28 cellular contexts compared by ENCODE assay signal in the genomic region with DNA sequence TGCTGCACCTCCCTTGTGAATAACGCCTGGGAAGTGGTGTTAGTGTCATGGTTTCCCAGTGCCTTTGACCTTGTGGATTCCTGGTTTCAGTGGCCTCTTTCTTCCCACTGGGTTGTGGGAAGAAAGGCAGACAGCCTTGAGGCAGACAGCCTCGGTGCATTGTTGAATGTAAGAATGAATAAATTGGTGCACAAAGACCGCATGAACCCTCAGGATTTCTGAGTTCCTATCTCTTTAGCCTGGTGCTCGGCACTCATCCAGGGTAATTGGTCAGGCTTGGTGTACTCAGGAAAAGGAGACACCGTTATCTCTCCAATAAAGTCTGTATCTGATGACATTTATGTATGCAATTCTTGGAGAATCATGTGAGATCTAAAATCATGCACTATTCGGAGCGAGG. TPM values are rescaled to one million over a fixed set of nuclear protein-coding genes. Genes with fewer than 3 reads are reported as not detected.
DNase-seq lines count a peak whose midpoint lies in the region; ATAC-seq and TF ChIP-seq lines count a peak whose summit lies in the region.
"Had no signal": no experiment of that assay in that cellular context is flagged by ENCODE, and none has a peak within 500 bp of the region (broad histone marks: within the 10 kb centered on the region; RNA-seq: fewer than 3 reads in every experiment).

No MANE protein-coding gene starts in this region.

- no peaks in the 10 kb centered on the region for H3K27me3 Mint-ChIP-seq in activated naive CD4-positive, alpha-beta T cell treated with anti-CD3 and anti-CD28 coated beads, Interleukin-2, amount 10 ng/mL, durations not matched to agents 7 days and 5 days
- H3K27me3 Mint-ChIP-seq: activated T-cell treated with anti-CD3 and anti-CD28 coated beads, Interleukin-2, amount 50 U/mL, for 24 hours had no signal

- H3K4me3 ChIP-seq in astrocyte of the cerebellum (ENCODE audit: low read depth, low read length): no peak overlapping the region
- no peak overlapping the region for H3K4me3 ChIP-seq in fibroblast of the aortic adventitia (ENCODE audit: low read depth, low read length)
- H3K4me3 ChIP-seq: esophagus squamous epithelium, prostate gland, skin epidermis, suprapubic skin had no signal

- H3K4me3 Mint-ChIP-seq in activated naive CD4-positive, alpha-beta T cell treated with anti-CD3 and anti-CD28 coated beads, Interleukin-2, amount 10 ng/mL, durations not matched to agents 7 days and 5 days: no peak overlapping the region
- H3K4me3 Mint-ChIP-seq: activated T-cell treated with anti-CD3 and anti-CD28 coated beads, Interleukin-2, amount 50 U/mL, for 24 hours; natural killer cell; stimulated activated effector memory CD8-positive, alpha-beta T cell treated with anti-CD3 and anti-CD28 coated beads, Interleukin-12 subunit alpha, Interleukin-12 subunit beta, amount 100 ng/mL, for 72 hours had no signal

- H3K27ac Mint-ChIP-seq in activated naive CD4-positive, alpha-beta T cell treated with anti-CD3 and anti-CD28 coated beads, Interleukin-2, amount 10 ng/mL, durations not matched to agents 7 days and 5 days: no peak overlapping the region

- TF ChIP-seq CTCF in astrocyte of the cerebellum (IDR thresholded peaks at IDR 0.05; ENCODE audit: low read depth, low read length, missing control alignments) (no peak), fibroblast of the aortic adventitia (IDR thresholded peaks at IDR 0.05; ENCODE audit: insufficient read depth, low read length) (no peak)

- H3K4me1 Mint-ChIP-seq in activated naive CD4-positive, alpha-beta T cell treated with anti-CD3 and anti-CD28 coated beads, Interleukin-2, amount 10 ng/mL, durations not matched to agents 7 days and 5 days: peaks cover 30% of the 10 kb centered on the region

- H3K36me3 Mint-ChIP-seq in activated naive CD4-positive, alpha-beta T cell treated with anti-CD3 and anti-CD28 coated beads, Interleukin-2, amount 10 ng/mL, durations not matched to agents 7 days and 5 days: peaks cover 6% of the 10 kb centered on the region
- H3K36me3 Mint-ChIP-seq: natural killer cell had no signal

- in situ Hi-C loops in SK-MEL-5 (cut with HindIII; ENCODE audit: low pct_unique_long_range_greater_than_20kb, low sequenced_read_pairs): no loop called here
- in situ Hi-C loops in astrocyte of the cerebellum (cut with HindIII; ENCODE audit: low sequenced_read_pairs): no loop called here

- DNase-seq in SK-MEL-5 (ENCODE audit: low read depth, low spot score) (peak; percentile 55), astrocyte of the cerebellum (ENCODE audit: low read depth) (peak; percentile 33), fibroblast of the aortic adventitia (ENCODE audit: low read depth) (peak; percentile 26), retina (peak; percentile 28), occipital lobe (lab: John Stamatoyannopoulos, UW) (no peak)
- DNase-seq in activated naive CD4-positive, alpha-beta T cell treated with anti-CD3 and anti-CD28 coated beads, Interleukin-2, amount 10 ng/mL, durations not matched to agents 7 days and 5 days: no peak
- DNase-seq: activated naive CD4-positive, alpha-beta T cell treated with Interleukin-2 at 50 U/mL for 16 hours; activated T-cell treated with anti-CD3 and anti-CD28 coated beads, Interleukin-2, amount 50 U/mL, for 24 hours; CD4-positive, CD25-positive, alpha-beta regulatory T cell; effector memory CD4-positive, alpha-beta T cell; esophagus squamous epithelium; GDM1; left cardiac atrium; natural killer cell; NCI-H1092; NCI-H2029 treated with DMSO at 0.1 percent for 48 hours; NCI-H226; NCI-H774; stimulated activated CD4-positive, alpha-beta T cell treated with anti-CD3 and anti-CD28 coated beads, Interleukin-2, amount 100 ng/mL, for 24 hours; T1000 had no signal

- ATAC-seq in HG03139 (IDR thresholded peaks at IDR 0.05; ENCODE audit: unreplicated experiment): no peak
- ATAC-seq: activated CD4-positive, CD25-positive, alpha-beta regulatory T cell treated with anti-CD3 and anti-CD28 coated beads, Interleukin-2, amount 50 U/mL, for 24 hours; left cardiac atrium; natural killer cell; stimulated activated effector memory CD8-positive, alpha-beta T cell treated with anti-CD3 and anti-CD28 coated beads, Interleukin-12 subunit alpha, Interleukin-12 subunit beta, amount 100 ng/mL, for 72 hours had no signal

- H3K9me3 Mint-ChIP-seq in activated naive CD4-positive, alpha-beta T cell treated with anti-CD3 and anti-CD28 coated beads, Interleukin-2, amount 10 ng/mL, durations not matched to agents 7 days and 5 days: no peaks in the 10 kb centered on the region
- H3K9me3 Mint-ChIP-seq: activated T-cell treated with anti-CD3 and anti-CD28 coated beads, Interleukin-2, amount 50 U/mL, for 24 hours; CD4-positive, CD25-positive, alpha-beta regulatory T cell; natural killer cell; stimulated activated effector memory CD8-positive, alpha-beta T cell treated with anti-CD3 and anti-CD28 coated beads, Interleukin-12 subunit alpha, Interleukin-12 subunit beta, amount 100 ng/mL, for 72 hours had no signal

- CTCF ChIA-PET in activated naive CD4-positive, alpha-beta T cell treated with anti-CD3 and anti-CD28 coated beads, Interleukin-2, amount 10 ng/mL, durations not matched to agents 7 days and 5 days (lab: Charles Lee): no interaction called here

RNA-seq across cellular contexts. Expression of a gene that starts 5.1 kb away (rescaled TPM):
- total RNA-seq in SK-MEL-5 (2014; rRNA removed; shearing (Covaris generic)): 12.4 and 17.8 TPM in 2 replicates
- polyA plus RNA-seq in SK-MEL-5 (2015; cell fraction: cytosol; rRNA removed): 47.1 and 61.0 TPM in 2 replicates
- 24.9 and 29.7 TPM in 2 replicates for polyA plus RNA-seq in SK-MEL-5 (2015; cell fraction: nucleus; rRNA removed)
- total RNA-seq in fibroblast of the aortic adventitia (ENCODE audit: low replicate concordance) (12.3 and 14.5 TPM in 2 replicates), occipital lobe (17.3 TPM)

RNA-seq across cellular contexts. Expression of a gene that starts 59.6 kb away (rescaled TPM):
- not detected in 2 replicates for total RNA-seq in SK-MEL-5 (2014; rRNA removed; shearing (Covaris generic))
- polyA plus RNA-seq in SK-MEL-5 (2015; cell fraction: cytosol; rRNA removed): not detected in 2 replicates
- polyA plus RNA-seq in SK-MEL-5 (2015; cell fraction: nucleus; rRNA removed): not detected in 2 replicates
- total RNA-seq in fibroblast of the aortic adventitia (ENCODE audit: low replicate concordance) (not detected in 2 replicates), occipital lobe (not detected)
- total RNA-seq: CD4-positive, CD25-positive, alpha-beta regulatory T cell; esophagus squamous epithelium; glomerular endothelial cell; LHCN-M2; natural killer cell; suprapubic skin had no signal
- polyA plus RNA-seq: CD4-positive, CD25-positive, alpha-beta regulatory T cell had no signal

Comparison
In these comparisons a context has a peak if more than half of its experiments do, and no peak if none do; other contexts are left out.
1. DNase-seq: peak in SK-MEL-5 (single experiment), astrocyte of the cerebellum (single experiment), fibroblast of the aortic adventitia (single experiment) and retina (single experiment); none in occipital lobe (single experiment) and activated naive CD4-positive, alpha-beta T cell treated with anti-CD3 and anti-CD28 coated beads, Interleukin-2, amount 10 ng/mL, durations not matched to agents 7 days and 5 days (single experiment).